1 cellular context compared by ENCODE assay signal in the genomic region with DNA sequence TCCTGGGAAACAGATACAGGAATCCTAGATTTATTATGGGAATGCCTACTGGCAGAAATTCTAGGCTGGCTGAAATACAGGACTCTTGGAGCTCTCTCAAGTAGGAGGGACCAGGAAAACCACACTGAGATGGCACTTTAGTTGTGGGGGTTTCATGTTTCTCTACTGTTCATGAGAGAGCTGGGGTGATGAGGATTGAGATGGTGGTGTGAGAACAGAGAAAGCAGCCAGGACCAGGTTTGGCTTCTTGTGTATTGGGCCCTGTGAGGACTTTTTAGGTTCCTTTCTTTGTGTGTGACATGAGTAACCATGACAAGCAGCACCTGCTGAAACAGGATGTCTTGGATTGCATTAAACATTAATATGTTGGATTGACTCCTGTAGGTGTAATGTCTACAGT.
TF ChIP-seq lines count a peak whose summit lies in the region.

No MANE protein-coding gene starts in this region.

TF ChIP-seq in GM12878, 131 proteins besides CTCF, POLR2A, EP300 and RAD21:
- no peak for TF ChIP-seq EGR1 (IDR thresholded peaks at IDR 0.05; ENCODE audit: borderline replicate concordance in 1 of 2, low read depth in 2 of 2, low read length in 2 of 2)
- no peak for TF ChIP-seq BRCA1 (IDR thresholded peaks at IDR 0.05; ENCODE audit: low read depth, low read length)
- TF ChIP-seq SUZ12 (IDR thresholded peaks at IDR 0.05; ENCODE audit: unreplicated experiment): no peak
- TF ChIP-seq HDAC6 (IDR thresholded peaks at IDR 0.05; ENCODE audit: unreplicated experiment): no peak
- TF ChIP-seq JUND (IDR thresholded peaks at IDR 0.05; ENCODE audit: low read depth, low read length): no peak
- no peak for TF ChIP-seq CBX5 (IDR thresholded peaks at IDR 0.05; ENCODE audit: low read depth)
- no peak for TF ChIP-seq ASH2L (IDR thresholded peaks at IDR 0.05; ENCODE audit: borderline replicate concordance, low read depth)
- no peak for TF ChIP-seq BCL11A (IDR thresholded peaks at IDR 0.05; ENCODE audit: low read depth, low read length)
- no peak for TF ChIP-seq STAT1 (conservative IDR thresholded peaks at IDR 0.05)
- no peak for TF ChIP-seq BMI1 (IDR thresholded peaks at IDR 0.05; ENCODE audit: borderline replicate concordance)
- no peak for TF ChIP-seq ZNF622 (IDR thresholded peaks at IDR 0.05)
